In genomic region chr13:36712785-36713184, GRCh38 we compare ENCODE assay signal across 18 cellular contexts. TPM values are rescaled to one million over a fixed set of nuclear protein-coding genes. Genes with fewer than 3 reads are reported as not detected.
DNase-seq lines count a peak whose midpoint lies in the region; ATAC-seq and TF ChIP-seq lines count a peak whose summit lies in the region.
"Had no signal": no experiment of that assay in that cellular context is flagged by ENCODE, and none has a peak within 500 bp of the region (broad histone marks: within the 10 kb centered on the region; RNA-seq: fewer than 3 reads in every experiment).

No MANE protein-coding gene starts in this region.

- no peaks in the 10 kb centered on the region for H3K36me3 Mint-ChIP-seq in osteocyte (ENCODE audit: unreplicated experiment)

- H3K27me3 ChIP-seq in AG04450 (ENCODE audit: control insufficient read depth, insufficient read depth, low read length) (no peaks in the 10 kb centered on the region), brain microvascular endothelial cell (replicated peaks) (no peaks in the 10 kb centered on the region)
- H3K27me3 ChIP-seq: cardiac muscle cell had no signal

- H3K4me3 ChIP-seq in AG04450 (ENCODE audit: low read depth, low read length) (no peak overlapping the region), brain microvascular endothelial cell (ENCODE audit: low read depth, low read length) (no peak overlapping the region)
- H3K4me3 ChIP-seq: A549, cardiac muscle cell, lower lobe of right lung, stomach had no signal

- no peaks in the 10 kb centered on the region for H3K36me3 ChIP-seq in brain microvascular endothelial cell (replicated peaks)
- H3K36me3 ChIP-seq: cardiac muscle cell, lower lobe of right lung, stomach had no signal

- no peaks in the 10 kb centered on the region for H3K9me3 ChIP-seq in AG04450 (ENCODE audit: control insufficient read depth, insufficient read depth, low read length)
- H3K9me3 ChIP-seq: A549, lower lobe of right lung, stomach had no signal

- TF ChIP-seq CTCF in AG04450 (IDR thresholded peaks at IDR 0.05; ENCODE audit: low read depth, low read length): no peak
- TF ChIP-seq CTCF in brain microvascular endothelial cell (IDR thresholded peaks at IDR 0.05; ENCODE audit: low read depth, low read length, missing control alignments): no peak
- TF ChIP-seq CTCF in osteocyte (IDR thresholded peaks at IDR 0.05): no peak

- CTCF ChIA-PET in AG04450 (lab: Charles Lee): interaction anchor here (1.5 to 1.8 kb wide), 2 partner anchors 23 to 293 kb away, joined by 3 to 5 read pairs; no protein-coding TSS in a partner anchor

- peaks cover 19% of the 10 kb centered on the region for H3K27me3 Mint-ChIP-seq in osteocyte (ENCODE audit: unreplicated experiment)

- POLR2A ChIA-PET in AG04450 (lab: Yijun Ruan, JAX): no interaction called here

- H3K4me3 Mint-ChIP-seq in osteocyte (ENCODE audit: unreplicated experiment): no peak overlapping the region
- H3K4me3 Mint-ChIP-seq: activated CD8-positive, alpha-beta T cell treated with anti-CD3 and anti-CD28 coated beads, Interleukin-2, amount 10 ng/mL, durations not matched to agents 7 days and 5 days had no signal

- H3K4me1 Mint-ChIP-seq in osteocyte (ENCODE audit: unreplicated experiment): peaks cover 7% of the 10 kb centered on the region

- peak; percentile 2 for DNase-seq in AG04450 (ENCODE audit: low read depth, low spot score)
- DNase-seq in NCI-H2227 (lab: John Stamatoyannopoulos, UW; ENCODE audit: unreplicated experiment): peak; percentile 16
- DNase-seq in brain microvascular endothelial cell: peak; percentile 15
- DNase-seq in left kidney (ENCODE audit: low read depth, low spot score): peak; percentile 63
- no peak for DNase-seq in osteocyte (ENCODE audit: extremely low spot score, unreplicated experiment)
- no peak for DNase-seq in stimulated activated CD4-positive, alpha-beta T cell treated with anti-CD3 and anti-CD28 coated beads, Interleukin-2, amount 100 ng/mL, for 24 hours
- no peak for DNase-seq in cerebellum (ENCODE audit: low spot score)
- DNase-seq: activated CD8-positive, alpha-beta T cell treated with anti-CD3 and anti-CD28 coated beads, Interleukin-2, amount 10 ng/mL, durations not matched to agents 7 days and 5 days; hippocampal formation; lower lobe of right lung; small intestine; stomach had no signal

- ATAC-seq in HG02852 (IDR thresholded peaks at IDR 0.05; ENCODE audit: unreplicated experiment): no peak
- ATAC-seq: A549; activated CD8-positive, alpha-beta T cell treated with anti-CD3 and anti-CD28 coated beads, Interleukin-2, amount 10 ng/mL, durations not matched to agents 7 days and 5 days; HCT116; lower lobe of right lung had no signal

- H3K27ac ChIP-seq in AG04450 (ENCODE audit: low read depth, low read length): no peak overlapping the region
- no peak overlapping the region for H3K27ac ChIP-seq in brain microvascular endothelial cell
- H3K27ac ChIP-seq: A549, cardiac muscle cell, lower lobe of right lung, stomach had no signal

- H3K9me3 Mint-ChIP-seq in osteocyte (ENCODE audit: unreplicated experiment): no peaks in the 10 kb centered on the region

- in situ Hi-C loops in brain microvascular endothelial cell (cut with HindIII; ENCODE audit: low pct_ligation_motif_present, low sequenced_read_pairs): no loop called here

- H3K27ac Mint-ChIP-seq in osteocyte (ENCODE audit: unreplicated experiment): no peak overlapping the region
- H3K27ac Mint-ChIP-seq: activated CD8-positive, alpha-beta T cell treated with anti-CD3 and anti-CD28 coated beads, Interleukin-2, amount 10 ng/mL, durations not matched to agents 7 days and 5 days had no signal

RNA-seq across cellular contexts. Expression of gene SERTM1, which starts 39.0 kb away (rescaled TPM):
- polyA plus RNA-seq in AG04450 (2011; rRNA removed): not detected in 2 replicates
- not detected in 2 replicates for polyA minus RNA-seq in AG04450 (2011; rRNA and poly(A)+ RNA removed)
- total RNA-seq in osteocyte (not detected in 2 replicates), cerebellum (1.5 TPM)
- total RNA-seq: activated CD8-positive, alpha-beta T cell treated with anti-CD3 and anti-CD28 coated beads, Interleukin-2, amount 10 ng/mL, durations not matched to agents 7 days and 5 days; HT-29; SK-MEL-5 had no signal
- polyA plus RNA-seq: A549 had no signal

Comparison
In these comparisons a context has a peak if more than half of its experiments do, and no peak if none do; other contexts are left out.
1. DNase-seq: peak in AG04450 (single experiment), NCI-H2227 (single experiment), brain microvascular endothelial cell (single experiment) and left kidney (single experiment); none in osteocyte (single experiment), stimulated activated CD4-positive, alpha-beta T cell treated with anti-CD3 and anti-CD28 coated beads, Interleukin-2, amount 100 ng/mL, for 24 hours (0 of 2) and cerebellum (single experiment).